Comparison of ENCODE assay signal across 19 cellular contexts in genomic region chr4:8147231-8147970, GRCh38. TPM values are rescaled to one million over a fixed set of nuclear protein-coding genes. Genes with fewer than 3 reads are reported as not detected.
DNase-seq lines count a peak whose midpoint lies in the region; ATAC-seq and TF ChIP-seq lines count a peak whose summit lies in the region.
"Had no signal": no experiment of that assay in that cellular context is flagged by ENCODE, and none has a peak within 500 bp of the region (broad histone marks: within the 10 kb centered on the region; RNA-seq: fewer than 3 reads in every experiment).

No MANE protein-coding gene starts in this region.

- H3K27ac ChIP-seq in DND-41 (ENCODE audit: low read length) (no peak overlapping the region), neural cell (ENCODE audit: low read length) (peak overlapping the region; percentile 69)
- H3K27ac ChIP-seq in CD4-positive, alpha-beta T cell (ENCODE audit: low read depth, low read length), result no peak overlapping the region

- peaks cover 6% of the 10 kb centered on the region for H3K36me3 Mint-ChIP-seq in endothelial cell (ENCODE audit: low read depth, unreplicated experiment)
- H3K36me3 Mint-ChIP-seq in CD4-positive, alpha-beta T cell (ENCODE audit: low read depth), result no peaks in the 10 kb centered on the region

- TF ChIP-seq EP300 in neural cell (conservative IDR thresholded peaks at IDR 0.05; ENCODE audit: poor library complexity, severe bottlenecking), result no peak

- H3K79me2 ChIP-seq in DND-41 (ENCODE audit: insufficient read depth, low read length) (no peaks in the 10 kb centered on the region), neural cell (replicated peaks; ENCODE audit: insufficient read depth, low read length) (no peaks in the 10 kb centered on the region)

- TF ChIP-seq POLR2A in NB4 (IDR thresholded peaks at IDR 0.05; ENCODE audit: extremely low read depth, insufficient read length), result no peak

- no peaks in the 10 kb centered on the region for H3F3A ChIP-seq in neural cell (ENCODE audit: insufficient read depth, low read length, poor library complexity, severe bottlenecking)

- H3K9me3 ChIP-seq in DND-41 (ENCODE audit: insufficient read depth, low read length, severe bottlenecking) (no peaks in the 10 kb centered on the region), neural cell (ENCODE audit: low read length) (no peaks in the 10 kb centered on the region)
- H3K9me3 ChIP-seq in CD4-positive, alpha-beta T cell (ENCODE audit: control insufficient read depth, low read length), result no peaks in the 10 kb centered on the region
- H3K9me3 ChIP-seq: HAP-1, SK-N-SH had no signal

- H3K4me2 ChIP-seq in DND-41 (ENCODE audit: insufficient read depth, low read length) (no peak overlapping the region), neural cell (ENCODE audit: low read length) (no peak overlapping the region)
- H3K4me2 ChIP-seq: SK-N-SH had no signal

- CTCF ChIA-PET in CD4-positive, alpha-beta T cell (lab: Charles Lee), result no interaction called here

- intact Hi-C loops in CD4-positive, alpha-beta T cell (cut with DNase I, micrococcal nuclease), result no loop called here

- no peaks in the 10 kb centered on the region for H3K36me3 ChIP-seq in DND-41 (ENCODE audit: insufficient read depth, low read length)
- no peaks in the 10 kb centered on the region for H3K36me3 ChIP-seq in neural cell (ENCODE audit: insufficient read depth, low read length)
- H3K36me3 ChIP-seq: HAP-1 had no signal

- no peak overlapping the region for H2AFZ ChIP-seq in DND-41 (ENCODE audit: low read depth, low read length)
- H2AFZ ChIP-seq in neural cell (ENCODE audit: low read depth, low read length), result no peak overlapping the region

- no peaks in the 10 kb centered on the region for H3K9me3 Mint-ChIP-seq in endothelial cell (ENCODE audit: unreplicated experiment)
- H3K9me3 Mint-ChIP-seq in CD4-positive, alpha-beta T cell, result no peaks in the 10 kb centered on the region
- H3K9me3 Mint-ChIP-seq: CD8-positive, alpha-beta memory T cell had no signal

- H3K4me1 Mint-ChIP-seq in endothelial cell (ENCODE audit: unreplicated experiment), result no peaks in the 10 kb centered on the region
- no peaks in the 10 kb centered on the region for H3K4me1 Mint-ChIP-seq in CD4-positive, alpha-beta T cell (ENCODE audit: low read depth)
- H3K4me1 Mint-ChIP-seq: CD8-positive, alpha-beta memory T cell had no signal

- H3K4me3 ChIP-seq in DND-41 (ENCODE audit: low read depth in 1 of 2, low read length in 2 of 2), result no peak overlapping the region
- H3K4me3 ChIP-seq in NB4 (ENCODE audit: low read depth, low read length), result no peak overlapping the region
- H3K4me3 ChIP-seq in neural cell (ENCODE audit: low read length), result peak overlapping the region; percentile 21
- H3K4me3 ChIP-seq: HAP-1 had no signal

- H3K9me2 ChIP-seq in neural cell (ENCODE audit: insufficient read depth, low read length), result no peaks in the 10 kb centered on the region
- H3K9me2 ChIP-seq: SK-N-SH had no signal

- H3K27me3 Mint-ChIP-seq in endothelial cell (ENCODE audit: unreplicated experiment), result peaks cover 9% of the 10 kb centered on the region
- H3K27me3 Mint-ChIP-seq in CD4-positive, alpha-beta T cell, result peaks cover 4% of the 10 kb centered on the region
- H3K27me3 Mint-ChIP-seq: CD8-positive, alpha-beta memory T cell had no signal

- DNase-seq in DND-41 (no peak), NB4 (ENCODE audit: low read depth) (peak; percentile 41), endothelial cell (ENCODE audit: low spot score) (no peak), mucosa of gallbladder (ENCODE audit: low spot score) (no peak), globus pallidus (ENCODE audit: low spot score) (no peak)
- DNase-seq in stimulated activated naive CD4-positive, alpha-beta T cell (lab: John Stamatoyannopoulos, UW), result no peak
- no peak for DNase-seq in CD4-positive, alpha-beta T cell
- DNase-seq: ACHN; CD8-positive, alpha-beta memory T cell; EL; NCI-H1436; NCI-H2081 treated with DMSO at 0.1 percent for 48 hours; NCI-H226; NCI-H526; PC-3; SK-N-SH had no signal

- H3K4me1 ChIP-seq in DND-41 (ENCODE audit: insufficient read depth, low read length), result no peaks in the 10 kb centered on the region
- H3K4me1 ChIP-seq: HAP-1 had no signal

- H3K9ac ChIP-seq in DND-41 (ENCODE audit: low read depth, low read length), result no peak overlapping the region
- no peak overlapping the region for H3K9ac ChIP-seq in neural cell (ENCODE audit: low read length)
- H3K9ac ChIP-seq: SK-N-SH had no signal

- no peak for TF ChIP-seq CTCF in DND-41 (IDR thresholded peaks at IDR 0.05; ENCODE audit: borderline replicate concordance, extremely low read depth, low read length, poor library complexity, severe bottlenecking)
- no peak for TF ChIP-seq CTCF in NB4 (IDR thresholded peaks at IDR 0.05; ENCODE audit: low read depth, low read length)
- TF ChIP-seq CTCF in endothelial cell (IDR thresholded peaks at IDR 0.05; ENCODE audit: unreplicated experiment), result no peak
- no peak for TF ChIP-seq CTCF in neural cell (IDR thresholded peaks at IDR 0.05; ENCODE audit: poor library complexity, severe bottlenecking)
- TF ChIP-seq CTCF in CD4-positive, alpha-beta T cell (IDR thresholded peaks at IDR 0.05), result no peak

- peak; percentile 37; the same call in 1 of the 3 replicates for ATAC-seq in DND-41 (ENCODE audit: insufficient read depth, low read depth)
- no peak for ATAC-seq in CD4-positive, alpha-beta T cell (ENCODE audit: poor library complexity)
- ATAC-seq: PC-3 had no signal

- no peak for TF ChIP-seq RAD21 in neural cell (conservative IDR thresholded peaks at IDR 0.05)

- H3K27me3 ChIP-seq in DND-41 (ENCODE audit: insufficient read depth, low read length, poor library complexity) (no peaks in the 10 kb centered on the region), neural cell (ENCODE audit: insufficient read depth, low read depth, low read length) (no peaks in the 10 kb centered on the region)
- no peaks in the 10 kb centered on the region for H3K27me3 ChIP-seq in CD4-positive, alpha-beta T cell (ENCODE audit: control insufficient read depth, insufficient read depth, low read length)

- H3K27ac Mint-ChIP-seq in endothelial cell (ENCODE audit: unreplicated experiment), result no peak overlapping the region
- no peak overlapping the region for H3K27ac Mint-ChIP-seq in CD4-positive, alpha-beta T cell
- H3K27ac Mint-ChIP-seq: B cell; CD8-positive, alpha-beta memory T cell had no signal

- POLR2A ChIA-PET in CD4-positive, alpha-beta T cell (lab: Charles Lee), result no interaction called here

- H4K20me1 ChIP-seq in DND-41 (ENCODE audit: insufficient read depth, low read length) (peaks cover 5% of the 10 kb centered on the region; the same call in 1 of the 2 replicates), neural cell (ENCODE audit: insufficient read depth) (no peaks in the 10 kb centered on the region)

- H3K4me3 Mint-ChIP-seq in endothelial cell (ENCODE audit: unreplicated experiment), result peak overlapping the region; percentile 73
- H3K4me3 Mint-ChIP-seq in CD4-positive, alpha-beta T cell, result no peak overlapping the region
- H3K4me3 Mint-ChIP-seq: B cell; CD8-positive, alpha-beta memory T cell had no signal

TF ChIP-seq in neural cell, 6 proteins besides CTCF, POLR2A, EP300 and RAD21:
- TF ChIP-seq REST (IDR thresholded peaks at IDR 0.05; ENCODE audit: borderline replicate concordance) (peak; percentile 31), MXI1 (conservative IDR thresholded peaks at IDR 0.05; ENCODE audit: poor library complexity, severe bottlenecking) (no peak)
TF ChIP-seq in neural cell: peak in this region for 1.

RNA-seq across cellular contexts. Expression of gene ABLIM2, which starts 11.2 kb away (rescaled TPM):
- 0.74 TPM for total RNA-seq in endothelial cell (ENCODE audit: unreplicated experiment)
- 14.9 and 103 TPM in 2 replicates for polyA plus RNA-seq in neural cell
- polyA minus RNA-seq in neural cell, result 29.7 and 47.6 TPM in 2 replicates
- 11.3 TPM for total RNA-seq in mucosa of gallbladder
- total RNA-seq in CD4-positive, alpha-beta T cell, result 1 to 10 TPM; 2.5 to 2.7 TPM

RNA-seq across cellular contexts. Expression of gene SH3TC1, which starts 51.7 kb away (rescaled TPM):
- total RNA-seq in endothelial cell (ENCODE audit: unreplicated experiment) (114 TPM), mucosa of gallbladder (50.9 TPM)
- polyA plus RNA-seq in neural cell, result not detected in 2 replicates
- polyA minus RNA-seq in neural cell, result not detected in 2 replicates
- total RNA-seq in CD4-positive, alpha-beta T cell, result 100 to 1,000 TPM; 119 to 127 TPM
